In genomic region chr15:33195283-33195682, GRCh38 we compare ENCODE assay signal across 7 cellular contexts. TPM values are rescaled to one million over a fixed set of nuclear protein-coding genes. Genes with fewer than 3 reads are reported as not detected.
DNase-seq lines count a peak whose midpoint lies in the region; ATAC-seq and TF ChIP-seq lines count a peak whose summit lies in the region.

No MANE protein-coding gene starts in this region.

- H3K27me3 ChIP-seq in HL-60 (ENCODE audit: insufficient read depth, poor library complexity, severe bottlenecking): peaks cover 23% of the 10 kb centered on the region

- DNase-seq in HL-60 (ENCODE audit: low read depth in 1 of 2, low spot score in 1 of 2) (no peak), NCI-H2107 treated with DMSO at 0.1 percent for 48 hours (lab: John Stamatoyannopoulos, UW; ENCODE audit: unreplicated experiment) (no peak), NCI-H345 (lab: John Stamatoyannopoulos, UW) (no peak)
- DNase-seq in activated naive CD4-positive, alpha-beta T cell treated with anti-CD3 and anti-CD28 coated beads, Interleukin-2, amount 50 U/mL, for 72 hours (ENCODE audit: low spot score in 2 of 2): no peak
- no peak for DNase-seq in stimulated activated effector memory CD8-positive, alpha-beta T cell treated with anti-CD3 and anti-CD28 coated beads, Interleukin-12 subunit alpha, Interleukin-12 subunit beta, amount 100 ng/mL, for 72 hours (ENCODE audit: low spot score in 2 of 2)

- TF ChIP-seq CTCF in HL-60 (IDR thresholded peaks at IDR 0.05; ENCODE audit: insufficient read depth, low read length): no peak

- H3K4me3 ChIP-seq in HL-60 (replicated peaks; ENCODE audit: insufficient read depth, low read length) (peak overlapping the region; percentile 56), iPS-18c (ENCODE audit: insufficient read depth, low read depth, low read length) (peak overlapping the region; percentile 52)

- no peak for ATAC-seq in activated naive CD4-positive, alpha-beta T cell treated with anti-CD3 and anti-CD28 coated beads, Interleukin-2, amount 50 U/mL, for 72 hours
- ATAC-seq in stimulated activated effector memory CD8-positive, alpha-beta T cell treated with anti-CD3 and anti-CD28 coated beads, Interleukin-12 subunit alpha, Interleukin-12 subunit beta, amount 100 ng/mL, for 72 hours: no peak
- no peak for ATAC-seq in HG03520 (IDR thresholded peaks at IDR 0.05; ENCODE audit: unreplicated experiment)

- H3K27ac Mint-ChIP-seq in activated naive CD4-positive, alpha-beta T cell treated with anti-CD3 and anti-CD28 coated beads, Interleukin-2, amount 50 U/mL, for 72 hours: peak overlapping the region; percentile 55 to 73
- H3K27ac Mint-ChIP-seq in stimulated activated effector memory CD8-positive, alpha-beta T cell treated with anti-CD3 and anti-CD28 coated beads, Interleukin-12 subunit alpha, Interleukin-12 subunit beta, amount 100 ng/mL, for 72 hours: no peak overlapping the region

- H3K9me3 ChIP-seq in iPS-18c (ENCODE audit: control insufficient read depth, insufficient read depth, low read length): peaks cover 2% of the 10 kb centered on the region

- H3K27ac ChIP-seq in HL-60 (replicated peaks): no peak overlapping the region

- H3K4me1 Mint-ChIP-seq in stimulated activated effector memory CD8-positive, alpha-beta T cell treated with anti-CD3 and anti-CD28 coated beads, Interleukin-12 subunit alpha, Interleukin-12 subunit beta, amount 100 ng/mL, for 72 hours: peaks cover 25% of the 10 kb centered on the region

- no peaks in the 10 kb centered on the region for H3K9me3 Mint-ChIP-seq in activated naive CD4-positive, alpha-beta T cell treated with anti-CD3 and anti-CD28 coated beads, Interleukin-2, amount 50 U/mL, for 72 hours
- H3K9me3 Mint-ChIP-seq in stimulated activated effector memory CD8-positive, alpha-beta T cell treated with anti-CD3 and anti-CD28 coated beads, Interleukin-12 subunit alpha, Interleukin-12 subunit beta, amount 100 ng/mL, for 72 hours: no peaks in the 10 kb centered on the region

- H3K36me3 Mint-ChIP-seq in activated naive CD4-positive, alpha-beta T cell treated with anti-CD3 and anti-CD28 coated beads, Interleukin-2, amount 50 U/mL, for 72 hours: no peaks in the 10 kb centered on the region
- H3K36me3 Mint-ChIP-seq in stimulated activated effector memory CD8-positive, alpha-beta T cell treated with anti-CD3 and anti-CD28 coated beads, Interleukin-12 subunit alpha, Interleukin-12 subunit beta, amount 100 ng/mL, for 72 hours: no peaks in the 10 kb centered on the region

- H3K4me3 Mint-ChIP-seq in stimulated activated effector memory CD8-positive, alpha-beta T cell treated with anti-CD3 and anti-CD28 coated beads, Interleukin-12 subunit alpha, Interleukin-12 subunit beta, amount 100 ng/mL, for 72 hours: peak overlapping the region; percentile 59

RNA-seq across cellular contexts. Expression of gene FMN1, which starts 0.8 kb away (rescaled TPM):
- 1 to 10 TPM; 1.1 to 4.5 TPM for total RNA-seq in activated naive CD4-positive, alpha-beta T cell treated with anti-CD3 and anti-CD28 coated beads, Interleukin-2, amount 50 U/mL, for 72 hours
